ENCODE assay signal across 8 cellular contexts in the genomic region with DNA sequence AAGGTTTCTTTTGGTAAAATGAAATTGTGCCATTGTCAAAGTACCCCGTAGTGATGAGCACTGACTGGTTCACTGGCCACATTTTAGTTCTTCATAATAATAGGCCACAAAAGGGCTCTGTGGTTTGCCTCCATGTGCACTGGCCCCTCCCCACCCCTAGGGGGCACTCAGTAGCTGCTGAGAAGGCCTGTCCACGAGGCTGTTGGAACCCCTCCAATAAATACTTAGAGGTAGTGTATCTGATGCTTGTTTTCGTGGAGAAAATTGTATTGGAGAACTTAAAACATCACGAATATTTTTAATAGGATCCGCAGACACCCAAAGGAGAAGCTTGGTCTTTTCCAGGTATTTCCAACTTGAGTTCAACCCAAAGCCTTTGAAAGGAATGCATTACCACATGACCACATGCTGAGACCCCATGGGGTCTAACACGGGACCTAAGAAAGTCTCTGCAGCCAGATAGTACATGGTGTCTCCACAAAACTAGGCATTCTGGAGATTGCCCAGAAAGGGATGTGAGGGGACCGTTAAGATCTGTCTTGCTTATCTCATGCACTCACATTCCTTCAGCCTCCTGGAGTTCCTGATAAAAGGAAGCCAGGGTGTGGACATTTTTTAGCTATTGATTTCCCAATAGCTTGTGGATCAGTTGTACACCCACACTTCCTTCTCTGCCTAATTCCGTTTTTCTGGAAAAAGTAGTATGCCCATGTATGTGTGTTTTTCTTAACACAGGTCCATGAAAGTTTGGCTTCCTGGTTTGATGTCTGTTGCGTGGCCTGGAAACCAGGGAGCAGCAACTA.
DNase-seq lines count a peak whose midpoint lies in the region; ATAC-seq and TF ChIP-seq lines count a peak whose summit lies in the region.

No MANE protein-coding gene starts in this region.

- H3K4me3 ChIP-seq in DOHH2 (ENCODE audit: low read length): no peak overlapping the region

- ATAC-seq in HG02840 (IDR thresholded peaks at IDR 0.05; ENCODE audit: low FRiP score, unreplicated experiment): peak; percentile 56
- ATAC-seq in stimulated activated memory B cell treated with anti-CD40 and anti-IgM and Interleukin-4, amounts not matched to agents 10 μg/mL and 1 μg/mL and 100 μg/mL, for 72 hours: no peak

- peak; percentile 25 for DNase-seq in NCI-H446 treated with DMSO at 0.1 percent for 48 hours (lab: John Stamatoyannopoulos, UW)
- peak; percentile 73 for DNase-seq in amniotic epithelial cell (ENCODE audit: low read depth)
- DNase-seq in iris pigment epithelial cell (ENCODE audit: low read depth): peak; percentile 79
- peak; percentile 38 for DNase-seq in stromal cell of bone marrow (ENCODE audit: low read depth)

- no peaks in the 10 kb centered on the region for H3K27me3 Mint-ChIP-seq in stimulated activated memory B cell treated with anti-CD40 and anti-IgM and Interleukin-4, amounts not matched to agents 10 μg/mL and 1 μg/mL and 100 μg/mL, for 72 hours

- H3K79me2 ChIP-seq in DOHH2 (ENCODE audit: control insufficient read depth, low read length): no peaks in the 10 kb centered on the region

- peaks cover 3% of the 10 kb centered on the region for H3K9me3 Mint-ChIP-seq in stimulated activated memory B cell treated with anti-CD40 and anti-IgM and Interleukin-4, amounts not matched to agents 10 μg/mL and 1 μg/mL and 100 μg/mL, for 72 hours

- H3K27ac ChIP-seq in 22Rv1: no peak overlapping the region
- no peak overlapping the region for H3K27ac ChIP-seq in DOHH2 (ENCODE audit: low read depth, low read length)

- no peak overlapping the region for H3K4me2 ChIP-seq in DOHH2 (ENCODE audit: low read length)

- no peaks in the 10 kb centered on the region for H3K9me3 ChIP-seq in DOHH2 (ENCODE audit: control insufficient read depth, insufficient read depth, low read length)

- H3K4me1 ChIP-seq in DOHH2 (ENCODE audit: control insufficient read depth, low read length): no peaks in the 10 kb centered on the region

- no peaks in the 10 kb centered on the region for H3F3A ChIP-seq in DOHH2 (ENCODE audit: control insufficient read depth, insufficient read depth)

- H3K9me2 ChIP-seq in DOHH2 (replicated peaks; ENCODE audit: control insufficient read depth, low read length): no peaks in the 10 kb centered on the region

- H4K20me1 ChIP-seq in DOHH2 (ENCODE audit: control insufficient read depth, insufficient read depth, low read depth, low read length): no peaks in the 10 kb centered on the region

- H3K4me3 Mint-ChIP-seq in stimulated activated memory B cell treated with anti-CD40 and anti-IgM and Interleukin-4, amounts not matched to agents 10 μg/mL and 1 μg/mL and 100 μg/mL, for 72 hours: no peak overlapping the region

- no peak overlapping the region for H3K27ac Mint-ChIP-seq in stimulated activated memory B cell treated with anti-CD40 and anti-IgM and Interleukin-4, amounts not matched to agents 10 μg/mL and 1 μg/mL and 100 μg/mL, for 72 hours

- H3K4me1 Mint-ChIP-seq in stimulated activated memory B cell treated with anti-CD40 and anti-IgM and Interleukin-4, amounts not matched to agents 10 μg/mL and 1 μg/mL and 100 μg/mL, for 72 hours: no peaks in the 10 kb centered on the region

- peaks cover 5% of the 10 kb centered on the region; the same call in 1 of the 2 replicates for H3K27me3 ChIP-seq in DOHH2 (ENCODE audit: control insufficient read depth, low read length)

- H3K36me3 ChIP-seq in DOHH2 (ENCODE audit: control insufficient read depth, low read length): no peaks in the 10 kb centered on the region

- no peaks in the 10 kb centered on the region for H3K36me3 Mint-ChIP-seq in stimulated activated memory B cell treated with anti-CD40 and anti-IgM and Interleukin-4, amounts not matched to agents 10 μg/mL and 1 μg/mL and 100 μg/mL, for 72 hours

- TF ChIP-seq CTCF in 22Rv1 (IDR thresholded peaks at IDR 0.05): peak; percentile 77
- TF ChIP-seq CTCF in DOHH2 (IDR thresholded peaks at IDR 0.05; ENCODE audit: low read depth, low read length, poor library complexity, severe bottlenecking): peak; percentile 92

Comparison
In these comparisons a context has a peak if more than half of its experiments do, and no peak if none do; other contexts are left out.
1. DNase-seq: peak in every context shown above with its lines; median percentile 79 in iris pigment epithelial cell; 73 in amniotic epithelial cell; 38 in stromal cell of bone marrow; 25 in NCI-H446 treated with DMSO at 0.1 percent for 48 hours.